In the genomic region with DNA sequence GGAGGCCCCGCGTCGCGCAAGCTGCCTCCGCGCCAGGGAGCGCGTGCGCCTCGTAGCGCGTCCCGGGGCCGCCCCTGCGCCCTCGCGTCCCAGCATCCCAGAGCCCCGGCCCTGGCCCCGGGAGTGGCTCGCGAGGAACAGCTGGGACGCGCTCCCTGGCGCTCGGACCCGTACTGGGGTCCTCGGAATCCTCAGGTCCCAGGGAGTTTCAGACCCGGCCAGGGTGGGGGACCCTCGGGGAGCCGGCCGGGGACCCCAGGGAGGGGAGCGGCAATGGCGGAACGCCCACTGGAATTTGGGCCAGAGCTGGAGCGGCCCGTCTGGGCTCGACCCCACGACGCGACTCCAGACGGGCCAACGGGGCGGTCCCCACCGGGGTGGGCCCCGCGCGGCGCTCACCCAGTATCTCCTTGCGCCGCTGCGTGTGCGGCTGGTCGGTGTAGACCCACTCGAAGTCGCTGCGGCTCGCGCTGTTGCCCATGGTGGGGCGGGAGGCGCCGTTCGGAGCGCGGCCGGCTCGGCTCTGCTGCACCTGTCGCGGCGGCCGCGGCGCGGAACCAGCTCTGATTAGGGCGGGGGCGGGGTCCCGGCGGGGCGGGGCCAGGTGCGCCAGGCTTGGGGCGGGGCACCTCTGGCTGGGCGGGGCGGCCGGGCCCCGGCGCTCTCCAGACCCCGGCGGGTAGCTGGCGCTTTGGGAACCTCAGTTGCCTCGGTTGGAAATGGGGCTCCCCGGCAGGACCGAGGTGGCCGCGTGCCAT, we compare ENCODE assay signal across 8 cellular contexts. TPM values are rescaled to one million over a fixed set of nuclear protein-coding genes. Genes with fewer than 3 reads are reported as not detected.
DNase-seq lines count a peak whose midpoint lies in the region; ATAC-seq lines count a peak whose summit lies in the region.

TSS of gene DEGS2 (minus strand) at position 539 of the 758 bp plus-strand sequence. CDS start at position 481, 58 bp downstream.

- H3K27me3 ChIP-seq in iPS-20b (ENCODE audit: insufficient read depth, low read length): peaks cover 65% of the 10 kb centered on the region
- no peaks in the 10 kb centered on the region for H3K27me3 ChIP-seq in Karpas-422 (ENCODE audit: low read length)

- H3K36me3 ChIP-seq in iPS-20b (ENCODE audit: insufficient read depth, low read depth, low read length) (no peaks in the 10 kb centered on the region), Karpas-422 (ENCODE audit: insufficient read depth, low read length) (no peaks in the 10 kb centered on the region)

- H3K9me2 ChIP-seq in Karpas-422 (replicated peaks; ENCODE audit: insufficient read depth, low read length): no peaks in the 10 kb centered on the region

- no peak within 1 kb of the TSS for H3K27ac ChIP-seq in iPS-20b (ENCODE audit: low read length)
- no peak within 1 kb of the TSS for H3K27ac ChIP-seq in Karpas-422 (ENCODE audit: low read length)

- no peaks in the 10 kb centered on the region for H4K20me1 ChIP-seq in Karpas-422 (ENCODE audit: insufficient read depth, low read depth, low read length)

- H3K9ac ChIP-seq in iPS-20b (ENCODE audit: low read depth, low read length): no peak within 1 kb of the TSS
- no peak within 1 kb of the TSS for H3K9ac ChIP-seq in Karpas-422 (ENCODE audit: low read length)

- H2AFZ ChIP-seq in Karpas-422 (ENCODE audit: low read length): no peak within 1 kb of the TSS

- H3K4me1 ChIP-seq in iPS-20b (ENCODE audit: insufficient read depth, low read length): no peaks in the 10 kb centered on the region; the same call in 1 of the 2 replicates
- peaks cover 11% of the 10 kb centered on the region for H3K4me1 ChIP-seq in Karpas-422 (ENCODE audit: low read length)

- H3K79me2 ChIP-seq in Karpas-422 (ENCODE audit: low read length): no peaks in the 10 kb centered on the region

- peak; percentile 87 for DNase-seq in DMS53 (lab: John Stamatoyannopoulos, UW)
- peak; percentile 82 for DNase-seq in NCI-H69 (lab: John Stamatoyannopoulos, UW)
- peak; percentile 24 for DNase-seq in activated gamma-delta T cell treated with anti-CD3 and anti-CD28 coated beads, Interleukin-2, amount 50 U/mL, for 16 hours (ENCODE audit: low read depth)
- peak; percentile 51 to 62 for DNase-seq in stimulated activated CD4-positive, alpha-beta T cell treated with anti-CD3 and anti-CD28 coated beads, Interleukin-1b, Interleukin-23, amount 100 ng/mL, for 4 hours (ENCODE audit: low read depth in 2 of 2)
- no peak for DNase-seq in middle frontal gyrus (ENCODE audit: extremely low spot score, low spot score)
- no peak for DNase-seq in Karpas-422

- H3K4me3 ChIP-seq in iPS-20b (ENCODE audit: low read length) (peak within 1 kb of the TSS; percentile 63; the same call in 1 of the 2 replicates), Karpas-422 (ENCODE audit: low read length) (no peak within 1 kb of the TSS)

- peak; percentile 51 for ATAC-seq in GM21825 (IDR thresholded peaks at IDR 0.05; ENCODE audit: unreplicated experiment)

- H3K4me2 ChIP-seq in Karpas-422 (ENCODE audit: low read depth, low read length, poor library complexity, severe bottlenecking): no peak within 1 kb of the TSS

- no peaks in the 10 kb centered on the region; the same call in 1 of the 2 replicates for H3K9me3 ChIP-seq in iPS-20b (ENCODE audit: insufficient read depth, low read depth, low read length)
- peaks cover 12% of the 10 kb centered on the region for H3K9me3 ChIP-seq in Karpas-422 (ENCODE audit: low read length)

RNA-seq across cellular contexts. Expression of gene DEGS2, which starts in this region (rescaled TPM):
- total RNA-seq in Karpas-422 (2014; rRNA removed; shearing (Covaris generic); ENCODE audit: low replicate concordance): 0.43 TPM in 1 of 2 replicates, not detected in the other

Comparison
In these comparisons a context has a peak if more than half of its experiments do, and no peak if none do; other contexts are left out.
1. DNase-seq: peak in DMS53 (single experiment), NCI-H69 (single experiment), activated gamma-delta T cell treated with anti-CD3 and anti-CD28 coated beads, Interleukin-2, amount 50 U/mL, for 16 hours (single experiment) and stimulated activated CD4-positive, alpha-beta T cell treated with anti-CD3 and anti-CD28 coated beads, Interleukin-1b, Interleukin-23, amount 100 ng/mL, for 4 hours (2 of 2); none in middle frontal gyrus (single experiment) and Karpas-422 (single experiment).